Comparison of ENCODE assay signal across 9 cellular contexts in genomic region chr19:1258707-1259205, GRCh38. TPM values are rescaled to one million over a fixed set of nuclear protein-coding genes. Genes with fewer than 3 reads are reported as not detected.
DNase-seq lines count a peak whose midpoint lies in the region; ATAC-seq and TF ChIP-seq lines count a peak whose summit lies in the region.
"Had no signal": no experiment of that assay in that cellular context is flagged by ENCODE, and none has a peak within 500 bp of the region (broad histone marks: within the 10 kb centered on the region; RNA-seq: fewer than 3 reads in every experiment).

No MANE protein-coding gene starts in this region.

- peak overlapping the region; percentile 69 for H3K4me3 ChIP-seq in GM06990 (replicated peaks; ENCODE audit: low read depth, low read length)
- H3K4me3 ChIP-seq in OCI-LY7 (ENCODE audit: low read depth, low read length, poor library complexity, severe bottlenecking) = peak overlapping the region; percentile 78
- H3K4me3 ChIP-seq in prostate gland = peak overlapping the region in 1 of 2 donors; percentile 10

- H3K27ac ChIP-seq in OCI-LY7 (ENCODE audit: low read depth, low read length, poor library complexity, severe bottlenecking) (peak overlapping the region; percentile 87), prostate gland (peak overlapping the region; percentile 89 to 100)

- peaks cover 40 to 47% of the 10 kb centered on the region in 2 donors for H3K4me1 Mint-ChIP-seq in effector memory CD8-positive, alpha-beta T cell (ENCODE audit: low read depth in 2 of 2)

- peak overlapping the region; percentile 89 to 94 for H3K4me3 Mint-ChIP-seq in effector memory CD8-positive, alpha-beta T cell

- in situ Hi-C loops in GM13976 (cut with MboI; ENCODE audit: low sequenced_read_pairs, unreplicated experiment) = no loop called here

- POLR2A ChIA-PET in OCI-LY7 (lab: Charles Lee) = interaction anchor here (1.0 kb wide), 1 partner anchor 10 kb away, joined by 4 read pairs; no protein-coding TSS in a partner anchor

- H3K79me2 ChIP-seq in OCI-LY7 (ENCODE audit: insufficient read depth, low read depth, low read length) = peaks cover 33% of the 10 kb centered on the region; the same call in 1 of the 2 replicates

- intact Hi-C loops in OCI-LY7 (cut with micrococcal nuclease; ENCODE audit: unreplicated experiment) = no loop called here
- intact Hi-C loops in prostate gland (cut with DNase I) = no loop called here

- H3K9me3 Mint-ChIP-seq in effector memory CD8-positive, alpha-beta T cell = no peaks in the 10 kb centered on the region

- ATAC-seq in effector memory CD8-positive, alpha-beta T cell (replicated peaks) = peak; percentile 0
- ATAC-seq in GM21423 (IDR thresholded peaks at IDR 0.05; ENCODE audit: unreplicated experiment) (no peak), HG02885 (IDR thresholded peaks at IDR 0.05; ENCODE audit: poor library complexity, unreplicated experiment) (no peak)

- TF ChIP-seq POLR2A in prostate gland (IDR thresholded peaks at IDR 0.05) = no peak

- peaks cover 84% of the 10 kb centered on the region for H3K36me3 Mint-ChIP-seq in effector memory CD8-positive, alpha-beta T cell (ENCODE audit: insufficient read depth)

- H4K20me1 ChIP-seq in OCI-LY7 (ENCODE audit: insufficient read depth, low read length) = 0 out of 2 replicates have a peak, but pooled peaks cover 1% of the 10 kb centered on the region

- H3K4me1 ChIP-seq in OCI-LY7 (ENCODE audit: insufficient read depth, low read length, poor library complexity, severe bottlenecking) (peaks cover 54% of the 10 kb centered on the region), prostate gland (replicated peaks) (peaks cover 56% of the 10 kb centered on the region)

- H3K9me3 ChIP-seq in OCI-LY7 (ENCODE audit: low read length) = no peaks in the 10 kb centered on the region
- no peaks in the 10 kb centered on the region for H3K9me3 ChIP-seq in prostate gland

- H3K27ac Mint-ChIP-seq in effector memory CD8-positive, alpha-beta T cell = peak overlapping the region; percentile 98 to 99

- CTCF ChIA-PET in OCI-LY7 (lab: Charles Lee; ENCODE audit: unreplicated experiment) = no interaction called here

- no peaks in the 10 kb centered on the region for H3K9me2 ChIP-seq in OCI-LY7 (ENCODE audit: insufficient read depth, low read length)

- DNase-seq in GM06990 (ENCODE audit: extremely low read depth, insufficient read length) = no peak
- peak; percentile 46 for DNase-seq in OCI-LY7 (ENCODE audit: low spot score)
- no peak for DNase-seq in effector memory CD8-positive, alpha-beta T cell
- no peak for DNase-seq in prostate gland (ENCODE audit: low spot score)
- no peak for DNase-seq in GM13976 (ENCODE audit: low spot score)
- DNase-seq in COR-L47 (lab: John Stamatoyannopoulos, UW) = no peak
- DNase-seq: NCI-H2227 treated with DMSO at 0.1 percent for 48 hours had no signal

- no TSS peak for BruUV-seq in OCI-LY7 (replicated peaks; lab: Mats Ljungman, UMichigan)

- 14% methylated on average over 15 of the region's 15 CpGs for WGBS in prostate gland

- H3K36me3 ChIP-seq in GM06990 (ENCODE audit: control insufficient read depth, insufficient read depth, low read length) (peaks cover 30% of the 10 kb centered on the region), OCI-LY7 (ENCODE audit: insufficient read depth, low read length) (peaks cover 45% of the 10 kb centered on the region), prostate gland (peaks cover 16 to 31% of the 10 kb centered on the region in 2 donors)

- H3K27me3 Mint-ChIP-seq in effector memory CD8-positive, alpha-beta T cell = no peaks in the 10 kb centered on the region

- TF ChIP-seq CTCF in GM06990 (IDR thresholded peaks at IDR 0.05; ENCODE audit: insufficient read depth, low read length, poor library complexity, severe bottlenecking) = no peak
- 0 out of 2 replicates have a peak, but pooled peaks have one; percentile 13 for TF ChIP-seq CTCF in OCI-LY7 (conservative IDR thresholded peaks at IDR 0.05; ENCODE audit: low read length)
- no peak for TF ChIP-seq CTCF in prostate gland (IDR thresholded peaks at IDR 0.05)
- no peak for TF ChIP-seq CTCF in GM13976 (IDR thresholded peaks at IDR 0.05; ENCODE audit: borderline replicate concordance, control extremely low read depth, extremely low read depth, insufficient read depth, missing control alignments)

- H2AFZ ChIP-seq in OCI-LY7 (ENCODE audit: low read length) = no peak overlapping the region

- peak overlapping the region; percentile 90 for H3K4me2 ChIP-seq in OCI-LY7 (ENCODE audit: low read length)

- H3K27me3 ChIP-seq in GM06990 (replicated peaks; ENCODE audit: control insufficient read depth, insufficient read depth, low read length) (no peaks in the 10 kb centered on the region), prostate gland (replicated peaks; ENCODE audit: insufficient read depth) (no peaks in the 10 kb centered on the region)

RNA-seq across cellular contexts. Expression of gene MIDN, which starts 10.4 kb away (rescaled TPM):
- total RNA-seq in OCI-LY7 (2014; rRNA removed; shearing (Covaris generic)) = 11.7 and 20.3 TPM in 2 replicates
- total RNA-seq in OCI-LY7 (2022) = 70.9 and 75.8 TPM in 2 replicates
- total RNA-seq in prostate gland = 10 to 100 TPM; 35.8 to 42.9 TPM

RNA-seq across cellular contexts. Expression of gene CIRBP, which starts 10.4 kb away (rescaled TPM):
- total RNA-seq in OCI-LY7 (2014; rRNA removed; shearing (Covaris generic)) = 278 and 287 TPM in 2 replicates
- total RNA-seq in OCI-LY7 (2022) (309 and 321 TPM in 2 replicates), prostate gland (100 to 1,000 TPM; 753 to 863 TPM)

RNA-seq across cellular contexts. Expression of gene FAM174C, which starts 16.6 kb away (rescaled TPM):
- total RNA-seq in OCI-LY7 (2014; rRNA removed; shearing (Covaris generic)) = 52.6 and 53.2 TPM in 2 replicates
- total RNA-seq in OCI-LY7 (2022) = 79.8 and 81.5 TPM in 2 replicates
- 10 to 100 TPM; 95.1 to 98.7 TPM for total RNA-seq in prostate gland

RNA-seq across cellular contexts. Expression of gene ATP5F1D, which starts 17.2 kb away (rescaled TPM):
- 51.8 and 82.1 TPM in 2 replicates for total RNA-seq in OCI-LY7 (2014; rRNA removed; shearing (Covaris generic))
- 207 and 266 TPM in 2 replicates for total RNA-seq in OCI-LY7 (2022)
- total RNA-seq in prostate gland = 100 to 1,000 TPM; 109 to 151 TPM

RNA-seq across cellular contexts. Expression of gene CBARP, which starts 21.0 kb away (rescaled TPM):
- 0.09 and 0.33 TPM in 2 replicates for total RNA-seq in OCI-LY7 (2014; rRNA removed; shearing (Covaris generic))
- 0.13 and 0.18 TPM in 2 replicates for total RNA-seq in OCI-LY7 (2022)
- 1 to 10 TPM in 1 of 2 donors, under 1 TPM in 1; 0.68 to 4.4 TPM for total RNA-seq in prostate gland
